In genomic region chr21:33069243-33069642, GRCh38 we compare ENCODE assay signal across 1 cellular context.
TF ChIP-seq lines count a peak whose summit lies in the region.

No MANE protein-coding gene starts in this region.

TF ChIP-seq in WTC11, 78 proteins besides CTCF, POLR2A, EP300 and RAD21 (continued from another document):
- TF ChIP-seq ZNF423 (CRISPR knock-in tag; IDR thresholded peaks at IDR 0.05) (no peak), KAT7 (CRISPR knock-in tag; IDR thresholded peaks at IDR 0.05; ENCODE audit: borderline replicate concordance) (no peak), ATF6 (CRISPR knock-in tag; IDR thresholded peaks at IDR 0.05) (no peak), E2F1 (CRISPR knock-in tag; IDR thresholded peaks at IDR 0.05) (no peak)
